ENCODE assay signal across 11 cellular contexts in the genomic region with DNA sequence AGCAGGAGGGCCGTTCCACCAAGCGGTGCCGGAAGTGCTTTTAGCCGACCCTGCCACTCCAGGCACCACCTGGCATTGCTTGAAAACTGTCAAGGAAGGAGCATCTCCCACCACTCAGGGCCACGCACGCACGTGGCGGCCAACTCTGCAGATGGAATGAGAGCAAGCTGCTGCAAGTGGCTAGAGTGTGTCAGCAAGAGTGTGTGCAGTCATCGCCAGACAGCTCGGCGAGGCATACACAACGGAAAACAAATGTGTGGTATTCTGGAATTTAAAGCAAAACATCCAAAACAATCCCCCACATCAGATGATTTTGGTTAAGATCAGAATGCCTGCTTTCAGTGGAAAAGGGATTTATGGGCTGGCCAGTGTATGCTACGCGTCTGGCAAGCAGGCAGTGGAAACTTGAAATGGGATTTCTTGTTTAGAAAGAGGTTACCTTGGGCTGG. TPM values are rescaled to one million over a fixed set of nuclear protein-coding genes. Genes with fewer than 3 reads are reported as not detected.
DNase-seq lines count a peak whose midpoint lies in the region; ATAC-seq, FAIRE-seq and TF ChIP-seq lines count a peak whose summit lies in the region.
"Had no signal": no experiment of that assay in that cellular context is flagged by ENCODE, and none has a peak within 500 bp of the region (broad histone marks: within the 10 kb centered on the region; RNA-seq: fewer than 3 reads in every experiment).

No MANE protein-coding gene starts in this region.

- H3K4me2 ChIP-seq in mammary epithelial cell (ENCODE audit: insufficient read depth, low read depth, low read length), result no peak overlapping the region

- peak overlapping the region; percentile 28 to 96 for H3K27ac ChIP-seq in breast epithelium
- no peak overlapping the region for H3K27ac ChIP-seq in mammary epithelial cell (ENCODE audit: insufficient read depth, low read depth, low read length)
- no peak overlapping the region for H3K27ac ChIP-seq in endodermal cell (ENCODE audit: low read depth, low read length)
- peak overlapping the region; percentile 21 for H3K27ac ChIP-seq in muscle layer of duodenum (ENCODE audit: low read length)
- H3K27ac ChIP-seq in vagina, result peak overlapping the region; percentile 81
- H3K27ac ChIP-seq: 22Rv1 had no signal

- no peaks in the 10 kb centered on the region for H3K9me3 Mint-ChIP-seq in endodermal cell
- H3K9me3 Mint-ChIP-seq: stimulated activated naive CD8-positive, alpha-beta T cell treated with anti-CD3 and anti-CD28 coated beads, Interleukin-15, Interleukin-2, amounts not matched to agents 100 ng/mL and 50 ng/mL, for 24 hours had no signal

- H3K27me3 ChIP-seq in breast epithelium, result no peaks in the 10 kb centered on the region
- H3K27me3 ChIP-seq in mammary epithelial cell (ENCODE audit: insufficient read depth, low read length), result no peaks in the 10 kb centered on the region
- H3K27me3 ChIP-seq in endodermal cell (ENCODE audit: control insufficient read depth, insufficient read depth, low read length, poor library complexity, severe bottlenecking), result no peaks in the 10 kb centered on the region
- H3K27me3 ChIP-seq in muscle layer of duodenum (ENCODE audit: low read depth, low read length), result no peaks in the 10 kb centered on the region
- no peaks in the 10 kb centered on the region for H3K27me3 ChIP-seq in vagina

- TF ChIP-seq CTCF in breast epithelium (IDR thresholded peaks at IDR 0.05), result no peak
- TF ChIP-seq CTCF in mammary epithelial cell (conservative IDR thresholded peaks at IDR 0.05 in 1 of 2, IDR thresholded peaks at IDR 0.05 in 1 of 2; ENCODE audit: extremely low read depth in 1 of 2, insufficient read depth in 1 of 2, low read depth in 1 of 2, low read length in 2 of 2), result no peak
- no peak for TF ChIP-seq CTCF in endodermal cell (conservative IDR thresholded peaks at IDR 0.05)
- no peak for TF ChIP-seq CTCF in vagina (IDR thresholded peaks at IDR 0.05)

- WGBS in mammary epithelial cell (ENCODE audit: low coverage, missing lambda C conversion rate), result 85% methylated on average over 14 of the region's 14 CpGs
- WGBS in endodermal cell (ENCODE audit: insufficient coverage in 1 of 2, insufficient read length in 1 of 2), 2 experiments, result 94 to 96% methylated on average over 10 to 14 of the region's 14 CpGs

- no peaks in the 10 kb centered on the region for H3K27me3 Mint-ChIP-seq in endodermal cell (ENCODE audit: insufficient read depth)
- H3K27me3 Mint-ChIP-seq: stimulated activated naive CD8-positive, alpha-beta T cell treated with anti-CD3 and anti-CD28 coated beads, Interleukin-15, Interleukin-2, amounts not matched to agents 100 ng/mL and 50 ng/mL, for 24 hours had no signal

- H4K20me1 ChIP-seq in mammary epithelial cell (ENCODE audit: insufficient read depth, low read length), result no peaks in the 10 kb centered on the region

- peaks cover 6% of the 10 kb centered on the region for H3K36me3 Mint-ChIP-seq in endodermal cell (ENCODE audit: low read depth)

- H3K4me3 ChIP-seq in breast epithelium (no peak overlapping the region), mammary epithelial cell (replicated peaks in 1 of 3; ENCODE audit: insufficient read depth in 1 of 3, low read depth in 2 of 3, low read length in 3 of 3) (no peak overlapping the region), endodermal cell (ENCODE audit: low read length) (no peak overlapping the region), muscle layer of duodenum (ENCODE audit: low read depth in 1 of 2, low read length in 2 of 2) (no peak overlapping the region), vagina (no peak overlapping the region)

- dilution Hi-C loops in mammary epithelial cell (cut with HindIII; ENCODE audit: low sequenced_read_pairs), result no loop called here

- H3K79me2 ChIP-seq in mammary epithelial cell (ENCODE audit: insufficient read depth, low read length), result peaks cover 89% of the 10 kb centered on the region

- no peak for DNase-seq in breast epithelium (ENCODE audit: low spot score in 2 of 2)
- no peak for DNase-seq in mammary epithelial cell
- no peak for DNase-seq in endodermal cell
- DNase-seq in vagina (ENCODE audit: extremely low spot score in 2 of 2), result no peak
- no peak for DNase-seq in frontal cortex (ENCODE audit: low spot score in 2 of 2)
- DNase-seq in NCI-H146 treated with DMSO at 0.1 percent for 48 hours (lab: John Stamatoyannopoulos, UW; ENCODE audit: unreplicated experiment), result no peak
- DNase-seq: Right ventricle myocardium superior had no signal

- TF ChIP-seq POLR2A in breast epithelium (IDR thresholded peaks at IDR 0.05), result no peak
- no peak for TF ChIP-seq POLR2A in vagina (IDR thresholded peaks at IDR 0.05)

- in situ Hi-C loops in mammary epithelial cell (cut with MboI; ENCODE audit: low sequenced_read_pairs in 2 of 2), result no loop called here

- intact Hi-C loops in breast epithelium (cut with DNase I; ENCODE audit: low total_unique reads) (loop anchor here (10.0 kb wide), 1 partner anchor 63 kb away; no protein-coding TSS in a partner anchor), mammary epithelial cell (cut with micrococcal nuclease) (loop anchor here (10.0 kb wide), 1 partner anchor 163 kb away; a partner anchor contains a TSS), vagina (cut with DNase I) (no loop called here)

- no peak overlapping the region for H2AFZ ChIP-seq in mammary epithelial cell (ENCODE audit: low read depth, low read length)

- no peak for ATAC-seq in GM18873 (IDR thresholded peaks at IDR 0.05; ENCODE audit: low FRiP score, unreplicated experiment)

- CTCF ChIA-PET in mammary epithelial cell (lab: Charles Lee; ENCODE audit: low non-redundant PET), result no interaction called here

- FAIRE-seq in frontal cortex (lab: Jason Lieb, UNC), result no peak

- H3K9me3 ChIP-seq in breast epithelium (no peaks in the 10 kb centered on the region), mammary epithelial cell (replicated peaks; ENCODE audit: insufficient read depth, low read length) (no peaks in the 10 kb centered on the region), endodermal cell (ENCODE audit: control insufficient read depth, low read length) (no peaks in the 10 kb centered on the region), muscle layer of duodenum (ENCODE audit: control insufficient read depth in 1 of 2, low read length in 2 of 2) (no peaks in the 10 kb centered on the region), vagina (no peaks in the 10 kb centered on the region)

- H3K9ac ChIP-seq in mammary epithelial cell (ENCODE audit: insufficient read depth, low read length), result no peak overlapping the region
- H3K9ac ChIP-seq in endodermal cell (ENCODE audit: extremely low read depth, low read length, poor library complexity, severe bottlenecking), result no peak overlapping the region

- peaks cover 63% of the 10 kb centered on the region for H3K4me1 Mint-ChIP-seq in endodermal cell

- no TSS peak for BruUV-seq in mammary epithelial cell (replicated peaks; lab: Mats Ljungman, UMichigan)

- H3K4me3 Mint-ChIP-seq in endodermal cell, result no peak overlapping the region
- H3K4me3 Mint-ChIP-seq: stimulated activated naive CD8-positive, alpha-beta T cell treated with anti-CD3 and anti-CD28 coated beads, Interleukin-15, Interleukin-2, amounts not matched to agents 100 ng/mL and 50 ng/mL, for 24 hours had no signal

- H3K27ac Mint-ChIP-seq in endodermal cell, result peak overlapping the region; percentile 6
- H3K27ac Mint-ChIP-seq: stimulated activated naive CD8-positive, alpha-beta T cell treated with anti-CD3 and anti-CD28 coated beads, Interleukin-15, Interleukin-2, amounts not matched to agents 100 ng/mL and 50 ng/mL, for 24 hours had no signal

- H3K4me1 ChIP-seq in breast epithelium (peaks cover 12 to 31% of the 10 kb centered on the region in 2 donors), mammary epithelial cell (ENCODE audit: insufficient read depth, low read length) (peaks cover 52% of the 10 kb centered on the region), endodermal cell (ENCODE audit: control insufficient read depth, insufficient read depth, low read length) (peaks cover 8% of the 10 kb centered on the region), muscle layer of duodenum (ENCODE audit: control insufficient read depth in 1 of 2, insufficient read depth in 2 of 2, low read length in 2 of 2) (peaks cover 39 to 76% of the 10 kb centered on the region in 2 donors), vagina (peaks cover 100% of the 10 kb centered on the region)

- H3K36me3 ChIP-seq in breast epithelium (no peaks in the 10 kb centered on the region), mammary epithelial cell (ENCODE audit: insufficient read depth, low read length) (peaks cover 15% of the 10 kb centered on the region), endodermal cell (ENCODE audit: control insufficient read depth, insufficient read depth, low read length) (no peaks in the 10 kb centered on the region), muscle layer of duodenum (ENCODE audit: control insufficient read depth in 1 of 2, insufficient read depth in 2 of 2, low read length in 2 of 2) (peaks cover 6 to 8% of the 10 kb centered on the region in 2 donors), vagina (no peaks in the 10 kb centered on the region)

RNA-seq across cellular contexts. Expression of a gene that starts 11.2 kb away (rescaled TPM):
- 100 to 1,000 TPM in 2 of 3 donors, 10 to 100 TPM in 1; 91.1 to 436 (median 243) TPM for total RNA-seq in breast epithelium
- total RNA-seq in mammary epithelial cell, result 100 to 1,000 TPM; 351 to 470 TPM
- 775 TPM for polyA plus RNA-seq in mammary epithelial cell
- 463 TPM for polyA minus RNA-seq in mammary epithelial cell
- 10 to 100 TPM; 33.5 to 99.1 TPM for total RNA-seq in endodermal cell
- 26.5 TPM for polyA plus RNA-seq in endodermal cell (2013, experiment 1 of 2)
- 22.0 TPM for polyA plus RNA-seq in endodermal cell (2013, experiment 2 of 2)
- 366 TPM for total RNA-seq in vagina
- 26.5 TPM for total RNA-seq in frontal cortex

Comparison
In these comparisons a context has a peak if more than half of its experiments do, and no peak if none do; other contexts are left out.
1. H3K27ac ChIP-seq: peak in breast epithelium (2 of 2), muscle layer of duodenum (single experiment) and vagina (single experiment); none in mammary epithelial cell (single experiment) and endodermal cell (single experiment).